8 cellular contexts compared by ENCODE assay signal in genomic region chr19:45668342-45668871, GRCh38. TPM values are rescaled to one million over a fixed set of nuclear protein-coding genes. Genes with fewer than 3 reads are reported as not detected.
DNase-seq lines count a peak whose midpoint lies in the region; ATAC-seq, FAIRE-seq and TF ChIP-seq lines count a peak whose summit lies in the region.

No MANE protein-coding gene starts in this region.

- DNase-seq in bronchial epithelial cell (ENCODE audit: low read depth) (no peak), occipital lobe (lab: John Stamatoyannopoulos, UW) (no peak), ecto neural progenitor cell (ENCODE audit: low spot score) (no peak), GM03348 (ENCODE audit: low spot score) (no peak), H4 (ENCODE audit: low spot score) (no peak)
- DNase-seq in naive thymus-derived CD8-positive, alpha-beta T cell = peak in 5 of 10 donors; percentile 27 to 44 (median 33)

- H3K27me3 ChIP-seq in OCI-LY3 (ENCODE audit: low read depth, low read length) (0 out of 2 replicates have a peak, but pooled peaks cover 3% of the 10 kb centered on the region), bronchial epithelial cell (ENCODE audit: control insufficient read depth, insufficient read depth, low read length) (no peaks in the 10 kb centered on the region)

- FAIRE-seq in bronchial epithelial cell (lab: Jason Lieb, UNC) = no peak

- peak overlapping the region; percentile 85 to 97 (median 94) for H3K4me3 Mint-ChIP-seq in naive thymus-derived CD8-positive, alpha-beta T cell

- H2AFZ ChIP-seq in OCI-LY3 (ENCODE audit: low read depth, low read length) = peak overlapping the region; percentile 59

- no peaks in the 10 kb centered on the region for H3K9me3 ChIP-seq in OCI-LY3 (ENCODE audit: insufficient read depth, low read length)

- peak overlapping the region; percentile 75 to 95 (median 92) for H3K27ac Mint-ChIP-seq in naive thymus-derived CD8-positive, alpha-beta T cell

- no peak overlapping the region for H3K27ac ChIP-seq in OCI-LY3 (ENCODE audit: low read length)

- TF ChIP-seq CTCF in OCI-LY3 (IDR thresholded peaks at IDR 0.05; ENCODE audit: low read depth, low read length) (no peak), bronchial epithelial cell (IDR thresholded peaks at IDR 0.05; ENCODE audit: insufficient read depth, low read length, severe bottlenecking) (no peak)

- no peaks in the 10 kb centered on the region for H3K9me3 Mint-ChIP-seq in naive thymus-derived CD8-positive, alpha-beta T cell

- H3K4me1 Mint-ChIP-seq in naive thymus-derived CD8-positive, alpha-beta T cell = peaks cover 19 to 42% (median 37%) of the 10 kb centered on the region in 4 donors

- peak overlapping the region; percentile 76 for H3K9ac ChIP-seq in OCI-LY3 (ENCODE audit: low read length)

- H3K79me2 ChIP-seq in OCI-LY3 (ENCODE audit: low read length) = no peaks in the 10 kb centered on the region

- H3K4me3 ChIP-seq in OCI-LY3 (ENCODE audit: low read length) (peak overlapping the region; percentile 80), bronchial epithelial cell (ENCODE audit: low read depth, low read length) (peak overlapping the region; percentile 22)

- H3K36me3 ChIP-seq in OCI-LY3 (replicated peaks; ENCODE audit: low read depth, low read length) (no peaks in the 10 kb centered on the region), bronchial epithelial cell (ENCODE audit: control insufficient read depth, insufficient read depth, low read length) (no peaks in the 10 kb centered on the region)

- peak overlapping the region; percentile 98 for H3K4me2 ChIP-seq in OCI-LY3 (ENCODE audit: low read length)

- ATAC-seq in GM18511 (IDR thresholded peaks at IDR 0.05; ENCODE audit: unreplicated experiment) = peak; percentile 15
- ATAC-seq in naive thymus-derived CD8-positive, alpha-beta T cell = peak; percentile 56

- peaks cover 0 to 2% (median 0%) of the 10 kb centered on the region in 3 donors for H3K36me3 Mint-ChIP-seq in naive thymus-derived CD8-positive, alpha-beta T cell

- POLR2A ChIA-PET in naive thymus-derived CD8-positive, alpha-beta T cell (lab: Charles Lee) = interaction anchor here (0.9 to 1.9 kb wide), 4 partner anchors 9 to 48 kb away, joined by 3 to 5 read pairs (median 4); no protein-coding TSS in a partner anchor

- no peaks in the 10 kb centered on the region for H4K20me1 ChIP-seq in OCI-LY3 (ENCODE audit: insufficient read depth, low read length)

- peaks cover 10% of the 10 kb centered on the region for H3K4me1 ChIP-seq in OCI-LY3 (ENCODE audit: low read length)

- H3K27me3 Mint-ChIP-seq in naive thymus-derived CD8-positive, alpha-beta T cell = peaks cover 0 to 12% (median 3%) of the 10 kb centered on the region in 5 donors

RNA-seq across cellular contexts. Expression of gene GIPR, which starts 0.4 kb away (rescaled TPM):
- total RNA-seq in bronchial epithelial cell = 0.38 and 0.53 TPM in 2 replicates
- total RNA-seq in naive thymus-derived CD8-positive, alpha-beta T cell = 10 to 100 TPM in 1 of 2 experiments, 1 to 10 TPM in 1; 9.7 to 10.4 TPM
- polyA plus RNA-seq in naive thymus-derived CD8-positive, alpha-beta T cell = under 1 TPM in 2 of 3 donors, not detected in 1; 0.38 to 0.61 TPM
- total RNA-seq in occipital lobe = not detected
- total RNA-seq in H4 (2014; rRNA removed; shearing (Covaris generic)) = not detected in 2 replicates

RNA-seq across cellular contexts. Expression of gene SNRPD2, which starts 23.3 kb away (rescaled TPM):
- 429 and 572 TPM in 2 replicates for total RNA-seq in bronchial epithelial cell
- total RNA-seq in naive thymus-derived CD8-positive, alpha-beta T cell = 100 to 1,000 TPM; 395 to 410 TPM
- polyA plus RNA-seq in naive thymus-derived CD8-positive, alpha-beta T cell = 1,000 to 10,000 TPM; 1,119 to 1,289 (median 1,220) TPM
- 108 TPM for total RNA-seq in occipital lobe
- 318 and 326 TPM in 2 replicates for total RNA-seq in H4 (2014; rRNA removed; shearing (Covaris generic))

RNA-seq across cellular contexts. Expression of gene QPCTL, which starts 24.1 kb away (rescaled TPM):
- total RNA-seq in bronchial epithelial cell (7.7 and 11.6 TPM in 2 replicates), occipital lobe (8.0 TPM)
- total RNA-seq in naive thymus-derived CD8-positive, alpha-beta T cell = 10 to 100 TPM in 1 of 2 experiments, 1 to 10 TPM in 1; 7.3 to 11.4 TPM
- 1 to 10 TPM in 2 of 3 donors, under 1 TPM in 1; 0.65 to 2.3 (median 1.6) TPM for polyA plus RNA-seq in naive thymus-derived CD8-positive, alpha-beta T cell
- total RNA-seq in H4 (2014; rRNA removed; shearing (Covaris generic)) = 5.4 and 5.9 TPM in 2 replicates

RNA-seq across cellular contexts. Expression of gene EML2, which starts 29.2 kb away (rescaled TPM):
- total RNA-seq in bronchial epithelial cell (144 and 153 TPM in 2 replicates), occipital lobe (15.8 TPM)
- 10 to 100 TPM; 52.1 to 56.8 TPM for total RNA-seq in naive thymus-derived CD8-positive, alpha-beta T cell
- 10 to 100 TPM in 2 of 3 donors, 1 to 10 TPM in 1; 8.8 to 17.8 (median 11.5) TPM for polyA plus RNA-seq in naive thymus-derived CD8-positive, alpha-beta T cell
- 5.1 and 11.7 TPM in 2 replicates for total RNA-seq in H4 (2014; rRNA removed; shearing (Covaris generic))
